Comparison of ENCODE assay signal across 15 cellular contexts in the genomic region with DNA sequence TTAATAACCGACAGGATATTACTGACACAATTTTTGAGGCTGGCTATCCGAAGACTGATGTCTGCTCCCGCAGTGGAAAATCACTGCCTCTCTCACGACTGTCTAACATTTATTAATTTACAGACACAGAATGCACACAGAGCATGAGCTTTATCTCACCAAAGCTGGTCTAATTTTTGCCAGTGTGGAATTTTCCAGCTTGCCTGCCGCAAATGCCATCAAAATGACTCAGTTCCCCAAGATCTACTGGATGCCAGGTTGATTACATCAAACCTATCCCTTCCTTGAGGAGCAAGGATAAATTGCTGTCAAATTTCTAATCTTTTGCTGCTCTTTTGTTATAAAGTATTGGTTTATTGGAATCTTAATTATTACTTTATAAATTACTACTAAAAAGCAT.
A peak's percentile ranks its signal among the peaks of the same experiment; 100 is the strongest.
DNase-seq lines count a peak whose midpoint lies in the region; ATAC-seq, FAIRE-seq and TF ChIP-seq lines count a peak whose summit lies in the region.
"Had no signal": no experiment of that assay in that cellular context is flagged by ENCODE, and none has a peak within 500 bp of the region (broad histone marks: within the 10 kb centered on the region; RNA-seq: fewer than 3 reads in every experiment).

No MANE protein-coding gene starts in this region.

- H3F3A ChIP-seq in SU-DHL-6 (ENCODE audit: insufficient read depth) = no peaks in the 10 kb centered on the region
- no peaks in the 10 kb centered on the region for H3F3A ChIP-seq in smooth muscle cell (ENCODE audit: low read depth)

- no peaks in the 10 kb centered on the region for H3K79me2 ChIP-seq in SU-DHL-6 (ENCODE audit: insufficient read depth, low read length)
- H3K79me2 ChIP-seq in smooth muscle cell (ENCODE audit: low read depth) = no peaks in the 10 kb centered on the region

- H3K4me3 ChIP-seq in SU-DHL-6 (ENCODE audit: insufficient read depth, low read length, poor library complexity, severe bottlenecking) = no peak overlapping the region
- no peak overlapping the region for H3K4me3 ChIP-seq in foreskin fibroblast (ENCODE audit: low read depth in 1 of 2, low read length in 2 of 2)
- no peak overlapping the region for H3K4me3 ChIP-seq in smooth muscle cell
- no peak overlapping the region for H3K4me3 ChIP-seq in lower lobe of right lung

- H3K4me1 ChIP-seq in smooth muscle cell (ENCODE audit: low read depth) (no peaks in the 10 kb centered on the region), lower lobe of right lung (no peaks in the 10 kb centered on the region)

- no peaks in the 10 kb centered on the region for H3K27me3 ChIP-seq in SU-DHL-6 (ENCODE audit: low read length)
- no peaks in the 10 kb centered on the region for H3K27me3 ChIP-seq in smooth muscle cell (ENCODE audit: low read depth)
- no peaks in the 10 kb centered on the region for H3K27me3 ChIP-seq in lower lobe of right lung (ENCODE audit: low read depth)

- intact Hi-C loops in lower lobe of right lung (cut with DNase I) = no loop called here

- H4K20me1 ChIP-seq in SU-DHL-6 (ENCODE audit: low read depth, low read length) = no peaks in the 10 kb centered on the region
- H4K20me1 ChIP-seq in smooth muscle cell (ENCODE audit: low read depth) = no peaks in the 10 kb centered on the region

- no peak for ATAC-seq in lower lobe of right lung
- no peak for ATAC-seq in GM19395 (IDR thresholded peaks at IDR 0.05; ENCODE audit: unreplicated experiment)
- no peak for ATAC-seq in GM18519 (IDR thresholded peaks at IDR 0.05; ENCODE audit: low FRiP score, unreplicated experiment)
- ATAC-seq: right cardiac atrium had no signal

- FAIRE-seq in H54 (lab: Jason Lieb, UNC) = peak; percentile 94
- FAIRE-seq: colon had no signal

- no peak overlapping the region for H3K4me2 ChIP-seq in SU-DHL-6 (ENCODE audit: low read depth, low read length, poor library complexity, severe bottlenecking)
- peak overlapping the region; percentile 33 for H3K4me2 ChIP-seq in smooth muscle cell

- no peak overlapping the region for H3K9ac ChIP-seq in SU-DHL-6 (ENCODE audit: low read length)
- no peak overlapping the region for H3K9ac ChIP-seq in smooth muscle cell (ENCODE audit: low read depth)

- no peaks in the 10 kb centered on the region for H3K9me2 ChIP-seq in SU-DHL-6 (replicated peaks; ENCODE audit: insufficient read depth, low read length)

- no peak for DNase-seq in H54 (ENCODE audit: insufficient read length, low spot score)
- DNase-seq in foreskin fibroblast = peak; percentile 30 to 52
- no peak for DNase-seq in smooth muscle cell (lab: John Stamatoyannopoulos, UW; ENCODE audit: unreplicated experiment)
- DNase-seq in lower lobe of right lung = no peak
- DNase-seq: activated CD4-positive, alpha-beta T cell treated with anti-CD3 and anti-CD28 coated beads for 48 hours; erythroblast; hippocampal formation; nephron progenitor cell; right cardiac atrium; RPMI8226; stimulated activated CD8-positive, alpha-beta memory T cell treated with anti-CD3 and anti-CD28 coated beads, Interleukin-4, amount 100 ng/mL, for 48 hours had no signal

- TF ChIP-seq CTCF in SU-DHL-6 (IDR thresholded peaks at IDR 0.05; ENCODE audit: insufficient read depth, low read length, poor library complexity, severe bottlenecking) = no peak
- no peak for TF ChIP-seq CTCF in foreskin fibroblast (IDR thresholded peaks at IDR 0.05; ENCODE audit: low read depth, low read length)
- no peak for TF ChIP-seq CTCF in smooth muscle cell (IDR thresholded peaks at IDR 0.05; ENCODE audit: borderline replicate concordance, insufficient read depth, poor library complexity, severe bottlenecking)
- no peak for TF ChIP-seq CTCF in lower lobe of right lung (IDR thresholded peaks at IDR 0.05)

- 74% methylated on average over 5 of the region's 5 CpGs for WGBS in smooth muscle cell (ENCODE audit: low lambda C conversion rate)

- H3K9me3 ChIP-seq in SU-DHL-6 (ENCODE audit: insufficient read depth, low read length) (no peaks in the 10 kb centered on the region), smooth muscle cell (replicated peaks; ENCODE audit: low read depth) (no peaks in the 10 kb centered on the region), lower lobe of right lung (no peaks in the 10 kb centered on the region)

- H2AFZ ChIP-seq in SU-DHL-6 (ENCODE audit: low read depth, low read length, severe bottlenecking) (peak overlapping the region; percentile 37), smooth muscle cell (ENCODE audit: low read depth) (peak overlapping the region; percentile 49)

- TF ChIP-seq POLR2A in H54 (IDR thresholded peaks at IDR 0.05; ENCODE audit: low read depth, low read length) = no peak

- H3K27ac ChIP-seq in SU-DHL-6 (ENCODE audit: low read depth, low read length) (no peak overlapping the region), smooth muscle cell (ENCODE audit: low read depth) (peak overlapping the region; percentile 39), lower lobe of right lung (no peak overlapping the region)

- no peaks in the 10 kb centered on the region for H3K36me3 ChIP-seq in SU-DHL-6 (ENCODE audit: low read length)
- H3K36me3 ChIP-seq in smooth muscle cell (ENCODE audit: low read depth) = no peaks in the 10 kb centered on the region
- no peaks in the 10 kb centered on the region for H3K36me3 ChIP-seq in lower lobe of right lung

Comparison
In these comparisons a context has a peak if more than half of its experiments do, and no peak if none do; other contexts are left out.
1. DNase-seq: peak in foreskin fibroblast (2 of 2); none in H54 (single experiment), smooth muscle cell (single experiment) and lower lobe of right lung (single experiment).